Comparison of ENCODE assay signal across 8 cellular contexts in the genomic region with DNA sequence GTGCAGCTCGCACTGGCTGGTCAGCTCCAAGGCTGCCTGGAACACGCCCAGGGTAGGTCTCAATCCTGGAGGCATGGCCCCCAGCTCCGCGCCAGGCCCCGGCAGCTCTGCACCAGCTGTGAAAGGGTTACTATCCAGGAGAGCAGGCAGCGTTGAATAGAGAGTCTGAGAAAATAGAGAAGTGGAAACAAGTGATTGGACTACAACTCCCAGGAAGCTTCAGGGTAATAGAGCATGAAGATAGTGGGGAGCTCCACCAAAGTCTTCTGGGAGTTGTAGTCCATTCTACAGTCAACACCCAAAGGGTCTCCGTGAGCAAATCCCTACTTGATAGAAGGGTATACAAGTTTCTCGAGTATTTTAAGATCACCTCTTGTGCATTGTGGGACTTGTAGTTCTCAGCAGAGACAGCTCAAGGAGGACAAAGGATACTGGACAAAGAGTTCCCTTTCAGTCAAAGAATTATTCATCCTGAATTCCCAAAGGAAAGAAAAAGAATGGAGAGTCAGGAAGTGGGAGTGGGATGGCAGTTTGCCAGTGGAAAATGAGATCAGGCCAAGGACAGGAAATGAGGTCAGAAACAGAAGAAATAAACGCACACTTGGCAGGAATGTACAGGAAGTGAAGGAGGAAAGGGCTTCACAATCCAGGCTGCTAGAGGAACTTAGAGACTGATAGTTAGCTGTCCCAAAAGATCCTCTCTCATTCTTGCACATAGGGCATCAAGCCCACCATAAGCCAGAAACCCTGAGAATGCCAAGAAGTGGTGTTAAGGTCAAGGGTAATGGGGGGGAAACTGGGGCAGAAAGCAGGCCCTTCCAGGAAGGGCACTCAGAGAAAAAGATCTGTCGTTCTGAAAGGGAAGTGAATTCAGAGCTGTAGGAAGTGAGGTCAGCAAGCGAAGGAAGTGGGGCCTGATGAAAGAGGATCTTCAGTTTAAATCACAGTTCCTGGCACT. TPM values are rescaled to one million over a fixed set of nuclear protein-coding genes. Genes with fewer than 3 reads are reported as not detected.
DNase-seq lines count a peak whose midpoint lies in the region; ATAC-seq and TF ChIP-seq lines count a peak whose summit lies in the region.

No MANE protein-coding gene starts in this region.

- TF ChIP-seq CTCF in AG04449 (IDR thresholded peaks at IDR 0.05; ENCODE audit: insufficient read depth, low read length, missing control alignments) (no peak), GM13976 (IDR thresholded peaks at IDR 0.05; ENCODE audit: borderline replicate concordance, control extremely low read depth, extremely low read depth, insufficient read depth, missing control alignments) (no peak)

- H3K4me3 Mint-ChIP-seq in activated naive CD8-positive, alpha-beta T cell treated with anti-CD3 and anti-CD28 coated beads, Interleukin-2, amount 10 ng/mL, durations not matched to agents 7 days and 5 days: peak overlapping the region; percentile 34

- DNase-seq in AG04449 (ENCODE audit: low read depth, low spot score): peak; percentile 23
- peak; percentile 78 for DNase-seq in GM13976 (ENCODE audit: low spot score)
- DNase-seq in NCI-H774 (lab: John Stamatoyannopoulos, UW): peak; percentile 45
- no peak for DNase-seq in activated naive CD8-positive, alpha-beta T cell treated with anti-CD3 and anti-CD28 coated beads, Interleukin-2, amount 10 ng/mL, durations not matched to agents 7 days and 5 days
- DNase-seq in glomerular visceral epithelial cell (ENCODE audit: extremely low spot score): peak; percentile 76
- DNase-seq in pons (ENCODE audit: low spot score): peak; percentile 75
- DNase-seq in stimulated activated CD4-positive, alpha-beta T cell treated with anti-CD3 and anti-CD28 coated beads, Interleukin-2, amount 100 ng/mL, for 48 hours: no peak
- DNase-seq in NK-92 (lab: John Stamatoyannopoulos, UW; ENCODE audit: unreplicated experiment): no peak

- H3K9me3 Mint-ChIP-seq in activated naive CD8-positive, alpha-beta T cell treated with anti-CD3 and anti-CD28 coated beads, Interleukin-2, amount 10 ng/mL, durations not matched to agents 7 days and 5 days: peaks cover 16% of the 10 kb centered on the region

- H3K27me3 Mint-ChIP-seq in activated naive CD8-positive, alpha-beta T cell treated with anti-CD3 and anti-CD28 coated beads, Interleukin-2, amount 10 ng/mL, durations not matched to agents 7 days and 5 days: no peaks in the 10 kb centered on the region

- ATAC-seq in activated naive CD8-positive, alpha-beta T cell treated with anti-CD3 and anti-CD28 coated beads, Interleukin-2, amount 10 ng/mL, durations not matched to agents 7 days and 5 days (ENCODE audit: low read depth): peak; percentile 17

- POLR2A ChIA-PET in AG04449 (lab: Yijun Ruan, JAX): interaction anchor here (0.5 to 0.8 kb wide), 3 partner anchors 9 to 59 kb away, joined by 3 to 4 read pairs (median 3); no protein-coding TSS in a partner anchor
- POLR2A ChIA-PET in activated naive CD8-positive, alpha-beta T cell treated with anti-CD3 and anti-CD28 coated beads, Interleukin-2, amount 10 ng/mL, durations not matched to agents 7 days and 5 days (lab: Charles Lee): interaction anchor here (0.6 to 1.4 kb wide), 5 partner anchors 9 to 176 kb away, joined by 3 to 7 read pairs (median 4); a partner anchor contains a TSS

- peaks cover 24% of the 10 kb centered on the region for H3K4me1 Mint-ChIP-seq in activated naive CD8-positive, alpha-beta T cell treated with anti-CD3 and anti-CD28 coated beads, Interleukin-2, amount 10 ng/mL, durations not matched to agents 7 days and 5 days

- in situ Hi-C loops in GM13976 (cut with MboI; ENCODE audit: low sequenced_read_pairs, unreplicated experiment): no loop called here

- no peak overlapping the region for H3K4me3 ChIP-seq in AG04449 (ENCODE audit: low read depth, low read length)

- CTCF ChIA-PET in AG04449 (lab: Yijun Ruan, JAX): interaction anchor here (0.7 to 2.2 kb wide), 7 partner anchors 10 to 70 kb away, joined by 3 to 10 read pairs (median 4); no protein-coding TSS in a partner anchor

- H3K27ac Mint-ChIP-seq in activated naive CD8-positive, alpha-beta T cell treated with anti-CD3 and anti-CD28 coated beads, Interleukin-2, amount 10 ng/mL, durations not matched to agents 7 days and 5 days: peak overlapping the region; percentile 92

- peaks cover 22% of the 10 kb centered on the region for H3K36me3 Mint-ChIP-seq in activated naive CD8-positive, alpha-beta T cell treated with anti-CD3 and anti-CD28 coated beads, Interleukin-2, amount 10 ng/mL, durations not matched to agents 7 days and 5 days

RNA-seq across cellular contexts. Expression of a gene that starts 5.5 kb away (rescaled TPM):
- 1 to 10 TPM; 1.5 to 2.1 TPM for total RNA-seq in activated naive CD8-positive, alpha-beta T cell treated with anti-CD3 and anti-CD28 coated beads, Interleukin-2, amount 10 ng/mL, durations not matched to agents 7 days and 5 days

RNA-seq across cellular contexts. Expression of a gene that starts 15.3 kb away (rescaled TPM):
- not detected for total RNA-seq in activated naive CD8-positive, alpha-beta T cell treated with anti-CD3 and anti-CD28 coated beads, Interleukin-2, amount 10 ng/mL, durations not matched to agents 7 days and 5 days

RNA-seq across cellular contexts. Expression of a gene that starts 21.6 kb away (rescaled TPM):
- not detected for total RNA-seq in activated naive CD8-positive, alpha-beta T cell treated with anti-CD3 and anti-CD28 coated beads, Interleukin-2, amount 10 ng/mL, durations not matched to agents 7 days and 5 days

RNA-seq across cellular contexts. Expression of a gene that starts 27.4 kb away (rescaled TPM):
- total RNA-seq in activated naive CD8-positive, alpha-beta T cell treated with anti-CD3 and anti-CD28 coated beads, Interleukin-2, amount 10 ng/mL, durations not matched to agents 7 days and 5 days: under 1 TPM; 0.14 to 0.22 TPM

RNA-seq across cellular contexts. Expression of a gene that starts 29.3 kb away (rescaled TPM):
- not detected for total RNA-seq in activated naive CD8-positive, alpha-beta T cell treated with anti-CD3 and anti-CD28 coated beads, Interleukin-2, amount 10 ng/mL, durations not matched to agents 7 days and 5 days

Comparison
In these comparisons a context has a peak if more than half of its experiments do, and no peak if none do; other contexts are left out.
1. DNase-seq: peak in AG04449 (single experiment), GM13976 (single experiment), NCI-H774 (single experiment), glomerular visceral epithelial cell (single experiment) and pons (single experiment); none in activated naive CD8-positive, alpha-beta T cell treated with anti-CD3 and anti-CD28 coated beads, Interleukin-2, amount 10 ng/mL, durations not matched to agents 7 days and 5 days (single experiment), stimulated activated CD4-positive, alpha-beta T cell treated with anti-CD3 and anti-CD28 coated beads, Interleukin-2, amount 100 ng/mL, for 48 hours (0 of 2) and NK-92 (single experiment).